ENCODE assay signal across 8 cellular contexts in genomic region chr1:160781914-160782689, GRCh38. TPM values are rescaled to one million over a fixed set of nuclear protein-coding genes. Genes with fewer than 3 reads are reported as not detected.
DNase-seq lines count a peak whose midpoint lies in the region; ATAC-seq, FAIRE-seq and TF ChIP-seq lines count a peak whose summit lies in the region.

No MANE protein-coding gene starts in this region.

- H3K9ac ChIP-seq in H1 (replicated peaks in 1 of 4; ENCODE audit: extremely low read depth in 1 of 4, low read depth in 3 of 4, low read length in 3 of 4) = no peak overlapping the region

- no peaks in the 10 kb centered on the region for H3K79me2 ChIP-seq in H1 (ENCODE audit: control insufficient read depth in 1 of 2, insufficient read depth in 2 of 2, low read length in 2 of 2)

- H3K36me3 Mint-ChIP-seq in Caco-2 (ENCODE audit: insufficient read depth, unreplicated experiment) = no peaks in the 10 kb centered on the region

- H2BK20ac ChIP-seq in H1 (ENCODE audit: low read length) = no peak overlapping the region

- no peaks in the 10 kb centered on the region for H3K9me3 Mint-ChIP-seq in Caco-2 (ENCODE audit: unreplicated experiment)

- no peak overlapping the region for H3K27ac ChIP-seq in H1 (ENCODE audit: low read depth, low read length)

- H3K56ac ChIP-seq in H1 (replicated peaks; ENCODE audit: insufficient read length, low read depth, low read length) = no peak overlapping the region

- DNase-seq in Caco-2 (no peak), H1 (ENCODE audit: low read depth in 1 of 2, low spot score in 2 of 2) (no peak), cerebellar cortex (ENCODE audit: low spot score) (no peak), NCI-H748 treated with DMSO at 0.1 percent for 48 hours (lab: John Stamatoyannopoulos, UW) (no peak), AML-193 (lab: John Stamatoyannopoulos, UW) (no peak), epidermal melanocyte (ENCODE audit: insufficient read length, low spot score) (no peak)

- H3K23me2 ChIP-seq in H1 (ENCODE audit: low read depth, low read length) = no peaks in the 10 kb centered on the region

- TF ChIP-seq POLR2A in H1 (IDR thresholded peaks at IDR 0.05; ENCODE audit: control extremely low read depth in 1 of 2, low read depth in 2 of 2, low read length in 2 of 2) = no peak

- no peaks in the 10 kb centered on the region for H3K9me3 ChIP-seq in Caco-2
- peaks cover 3% of the 10 kb centered on the region in 2 experiments; a peak in 3 of 4 replicates for H3K9me3 ChIP-seq in H1 (ENCODE audit: insufficient read depth in 2 of 2, low read depth in 1 of 2, low read length in 1 of 2)

- BruUV-seq in Caco-2 (replicated peaks; lab: Mats Ljungman, UMichigan) = no TSS peak

- 89% methylated on average over 9 of the region's 9 CpGs; no CpG with 5 or more reads in 1 of the 2 experiments for WGBS in H1 (ENCODE audit: extremely low coverage in 1 of 2, insufficient coverage in 1 of 2, insufficient read length in 1 of 2, insufficient replicate concordance in 2 of 2, low coverage in 1 of 2, low lambda C conversion rate in 2 of 2, missing lambda C conversion rate in 1 of 2), 2 experiments

- peaks cover 20% of the 10 kb centered on the region for H3K4me1 ChIP-seq in Caco-2
- H3K4me1 ChIP-seq in H1 (replicated peaks in 1 of 4; ENCODE audit: control insufficient read depth in 3 of 4, insufficient read depth in 4 of 4, low read length in 3 of 4) = no peaks in the 10 kb centered on the region

- no peak overlapping the region for H3K4ac ChIP-seq in H1 (replicated peaks; ENCODE audit: insufficient read length, low read depth, low read length)

- no peak overlapping the region for H4K91ac ChIP-seq in H1 (replicated peaks; ENCODE audit: insufficient read length, low read length)

- H3K36me3 ChIP-seq in Caco-2 (ENCODE audit: control insufficient read depth, insufficient read depth, low read length) = no peaks in the 10 kb centered on the region; the same call in 1 of the 2 replicates
- no peaks in the 10 kb centered on the region for H3K36me3 ChIP-seq in H1 (ENCODE audit: control insufficient read depth in 2 of 4, insufficient read depth in 4 of 4, low read length in 3 of 4)

- H3K4me3 ChIP-seq in Caco-2 (ENCODE audit: low read depth, low read length) = no peak overlapping the region
- no peak overlapping the region for H3K4me3 ChIP-seq in H1 (ENCODE audit: extremely low read depth in 1 of 4, insufficient read depth in 2 of 4, low read depth in 3 of 4, low read length in 4 of 4)

- peak overlapping the region; percentile 19 for H3K4me3 Mint-ChIP-seq in Caco-2 (ENCODE audit: unreplicated experiment)

- H4K8ac ChIP-seq in H1 (ENCODE audit: extremely low read depth, insufficient read depth, low read length) = no peak overlapping the region

- no peaks in the 10 kb centered on the region for H3K79me1 ChIP-seq in H1 (ENCODE audit: low read depth, low read length)

- intact Hi-C loops in Caco-2 (cut with micrococcal nuclease; ENCODE audit: unreplicated experiment) = loop anchor here (2.0 kb wide), 1 partner anchor 55 kb away; no protein-coding TSS in a partner anchor

- no peak for TF ChIP-seq EP300 in H1 (IDR thresholded peaks at IDR 0.05; ENCODE audit: borderline replicate concordance in 1 of 2, low read depth in 2 of 2, low read length in 2 of 2)

- H3K4me1 Mint-ChIP-seq in Caco-2 (ENCODE audit: low read depth, unreplicated experiment) = peaks cover 14% of the 10 kb centered on the region

- no peak overlapping the region for H2AFZ ChIP-seq in H1 (ENCODE audit: low read length)

- H3K14ac ChIP-seq in H1 (ENCODE audit: insufficient read length) = no peak overlapping the region

- no peak for TF ChIP-seq RAD21 in H1 (IDR thresholded peaks at IDR 0.05 in 1 of 2, conservative IDR thresholded peaks at IDR 0.05 in 1 of 2; ENCODE audit: low read depth in 2 of 2, low read length in 2 of 2)

- no peak for TF ChIP-seq CTCF in Caco-2 (IDR thresholded peaks at IDR 0.05; ENCODE audit: insufficient read depth in 1 of 2, low read depth in 1 of 2, low read length in 1 of 2, severe bottlenecking in 1 of 2, unreplicated experiment in 1 of 2)
- no peak for TF ChIP-seq CTCF in H1 (IDR thresholded peaks at IDR 0.05; ENCODE audit: control extremely low read depth in 1 of 3, insufficient read depth in 1 of 3, low read depth in 1 of 3, low read length in 3 of 3)

- H3K27me3 ChIP-seq in Caco-2 (replicated peaks; ENCODE audit: control insufficient read depth, insufficient read depth, low read length) (no peaks in the 10 kb centered on the region), H1 (replicated peaks in 1 of 4; ENCODE audit: control insufficient read depth in 3 of 4, extremely low read depth in 1 of 4, insufficient read depth in 3 of 4, low read length in 3 of 4) (no peaks in the 10 kb centered on the region)

- H2BK12ac ChIP-seq in H1 (ENCODE audit: low read depth, low read length) = no peak overlapping the region

- H2BK120ac ChIP-seq in H1 (replicated peaks; ENCODE audit: low read depth, low read length) = no peak overlapping the region

- H2BK5ac ChIP-seq in H1 (ENCODE audit: low read depth, low read length) = no peak overlapping the region

- H4K5ac ChIP-seq in H1 (ENCODE audit: insufficient read length, low read depth, low read length) = no peak overlapping the region

- POLR2A ChIA-PET in Caco-2 (lab: Charles Lee) = no interaction called here
- POLR2A ChIA-PET in H1 (lab: Charles Lee; ENCODE audit: partially characterized antibody) = interaction anchor here (1.1 to 1.2 kb wide), 2 partner anchors 7 to 16 kb away, joined by 4 to 5 read pairs; no protein-coding TSS in a partner anchor

- no peak overlapping the region for H3K23ac ChIP-seq in H1 (ENCODE audit: insufficient read length)

- 0 out of 2 replicates have a peak overlapping the region, but pooled peaks have one; percentile 33 for H2AK5ac ChIP-seq in H1 (ENCODE audit: low read depth, low read length)

- FAIRE-seq in H1 (lab: Jason Lieb, UNC) = no peak

- H3K27me3 Mint-ChIP-seq in Caco-2 (ENCODE audit: insufficient read depth, unreplicated experiment) = no peaks in the 10 kb centered on the region

- no peak overlapping the region for H3K4me2 ChIP-seq in H1 (ENCODE audit: insufficient read depth in 1 of 2, low read depth in 2 of 2, low read length in 2 of 2)

- ATAC-seq in GM19397 (IDR thresholded peaks at IDR 0.05; ENCODE audit: unreplicated experiment) (peak; percentile 80), HG03442 (IDR thresholded peaks at IDR 0.05; ENCODE audit: unreplicated experiment) (peak; percentile 76)

- H3K27ac Mint-ChIP-seq in Caco-2 (ENCODE audit: unreplicated experiment) = peak overlapping the region; percentile 53

- H4K20me1 ChIP-seq in H1 (replicated peaks in 1 of 2; ENCODE audit: control insufficient read depth in 1 of 2, insufficient read depth in 2 of 2, low read length in 2 of 2) = no peaks in the 10 kb centered on the region

- H3K18ac ChIP-seq in H1 (ENCODE audit: extremely low read depth, low read length) = no peak overlapping the region

- H2BK15ac ChIP-seq in H1 (ENCODE audit: low read length) = no peak overlapping the region

- CTCF ChIA-PET in Caco-2 (lab: Charles Lee) (interaction anchor here (0.7 to 1.1 kb wide), 3 partner anchors 36 to 169 kb away, joined by 3 read pairs; no protein-coding TSS in a partner anchor), H1 (lab: Charles Lee; ENCODE audit: partially characterized antibody) (interaction anchor here (0.6 to 8.2 kb wide), 25 partner anchors 8 to 335 kb away, joined by 3 to 141 read pairs (median 12); partner anchors contain the start of genes ITLN2, LY9, NIT1 and PFDN2)

TF ChIP-seq in H1, 55 proteins besides CTCF, POLR2A, EP300 and RAD21:
- TF ChIP-seq USF2 (IDR thresholded peaks at IDR 0.05; ENCODE audit: low read length) = no peak
- TF ChIP-seq TBP (IDR thresholded peaks at IDR 0.05; ENCODE audit: low read depth, low read length) = no peak
- TF ChIP-seq, protein P1, sequence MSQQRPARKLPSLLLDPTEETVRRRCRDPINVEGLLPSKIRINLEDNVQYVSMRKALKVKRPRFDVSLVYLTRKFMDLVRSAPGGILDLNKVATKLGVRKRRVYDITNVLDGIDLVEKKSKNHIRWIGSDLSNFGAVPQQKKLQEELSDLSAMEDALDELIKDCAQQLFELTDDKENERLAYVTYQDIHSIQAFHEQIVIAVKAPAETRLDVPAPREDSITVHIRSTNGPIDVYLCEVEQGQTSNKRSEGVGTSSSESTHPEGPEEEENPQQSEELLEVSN (IDR thresholded peaks at IDR 0.05) = no peak
- TF ChIP-seq SUZ12 (IDR thresholded peaks at IDR 0.05; ENCODE audit: low read length) = no peak
- TF ChIP-seq EGR1 (IDR thresholded peaks at IDR 0.05; ENCODE audit: borderline replicate concordance, low read depth, low read length) = no peak
TF ChIP-seq in H1: peak in this region for 0.

RNA-seq across cellular contexts. Expression of gene LY9, which starts 13.9 kb away (rescaled TPM):
- total RNA-seq in Caco-2 (2022) = not detected in 2 replicates
- total RNA-seq in H1 (2021; fragmentation: NEBNext Ultra II Directional; extraction: Animal tissue kit (Norgen Biotek cat#: 25700)) = not detected in 2 replicates
- not detected in 2 replicates for polyA plus RNA-seq in H1 (2011; rRNA removed)
- polyA plus RNA-seq in H1 (2011; cell fraction: cytosol; rRNA removed) = not detected
- polyA plus RNA-seq in H1 (2011; cell fraction: nucleus; rRNA removed) = not detected
- polyA plus RNA-seq in H1 (2012, experiment 1 of 2) = not detected in 4 replicates
- polyA plus RNA-seq in H1 (2012, experiment 2 of 2) = not detected
- polyA plus RNA-seq in H1 (2013, experiment 1 of 2) = not detected
- not detected for polyA plus RNA-seq in H1 (2013, experiment 2 of 2)
- polyA minus RNA-seq in H1 (2011; rRNA and poly(A)+ RNA removed) = not detected in 2 replicates
- not detected for polyA minus RNA-seq in H1 (2011; cell fraction: cytosol; rRNA and poly(A)+ RNA removed)
- not detected for polyA minus RNA-seq in H1 (2011; cell fraction: nucleus; rRNA and poly(A)+ RNA removed)

RNA-seq across cellular contexts. Expression of gene SLAMF7, which starts 43.1 kb away (rescaled TPM):
- not detected in 2 replicates for total RNA-seq in Caco-2 (2022)
- total RNA-seq in H1 (2021; fragmentation: NEBNext Ultra II Directional; extraction: Animal tissue kit (Norgen Biotek cat#: 25700)) = not detected in 2 replicates
- not detected in 2 replicates for polyA plus RNA-seq in H1 (2011; rRNA removed)
- polyA plus RNA-seq in H1 (2011; cell fraction: cytosol; rRNA removed) = not detected
- polyA plus RNA-seq in H1 (2011; cell fraction: nucleus; rRNA removed) = not detected
- polyA plus RNA-seq in H1 (2012, experiment 1 of 2) = not detected in 4 replicates
- polyA plus RNA-seq in H1 (2012, experiment 2 of 2) = not detected
- polyA plus RNA-seq in H1 (2013, experiment 1 of 2) = not detected
- polyA plus RNA-seq in H1 (2013, experiment 2 of 2) = 0.02 TPM
- polyA minus RNA-seq in H1 (2011; rRNA and poly(A)+ RNA removed) = not detected in 2 replicates
- not detected for polyA minus RNA-seq in H1 (2011; cell fraction: cytosol; rRNA and poly(A)+ RNA removed)
- polyA minus RNA-seq in H1 (2011; cell fraction: nucleus; rRNA and poly(A)+ RNA removed) = not detected
